ENCODE assay signal across 8 cellular contexts in the genomic region with DNA sequence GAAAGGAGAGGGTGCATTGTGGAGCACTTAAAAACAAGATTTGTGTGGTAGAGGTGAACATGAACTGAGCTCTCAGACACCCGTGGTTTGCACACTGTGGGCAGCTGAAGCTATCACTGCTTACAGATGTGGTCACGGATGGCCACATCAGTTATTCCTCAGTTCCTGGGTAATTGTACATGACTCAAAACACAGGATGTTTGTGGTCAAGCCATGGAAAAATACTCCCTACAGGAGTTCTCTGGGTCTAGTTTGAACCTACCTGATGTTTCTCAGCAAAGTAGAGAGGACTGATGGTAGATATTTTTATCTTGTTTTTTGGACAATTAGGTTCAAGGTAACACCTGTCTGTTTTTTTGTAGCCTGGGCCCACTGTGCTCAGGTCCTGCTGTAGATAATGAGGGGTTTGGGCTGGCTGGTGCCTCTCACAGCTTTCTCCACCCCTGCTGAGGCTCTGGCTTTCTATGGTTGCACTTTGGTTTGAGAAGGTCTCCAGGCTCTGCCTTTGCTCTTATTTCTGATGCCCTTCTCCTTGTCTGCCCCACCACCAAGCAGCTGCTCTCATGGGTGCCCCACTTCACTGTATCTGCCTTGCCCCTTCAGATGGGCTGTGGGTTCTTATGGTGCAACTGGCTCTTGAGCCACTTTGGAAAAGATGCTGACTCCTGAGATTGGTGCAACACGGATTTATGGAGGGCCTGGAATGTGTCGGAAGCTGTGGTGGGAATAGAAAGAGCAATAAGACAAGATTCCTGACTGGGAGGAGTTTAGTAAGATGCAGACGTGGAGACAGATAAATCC. TPM values are rescaled to one million over a fixed set of nuclear protein-coding genes. Genes with fewer than 3 reads are reported as not detected.
DNase-seq lines count a peak whose midpoint lies in the region; ATAC-seq and TF ChIP-seq lines count a peak whose summit lies in the region.

No MANE protein-coding gene starts in this region.

- H3K36me3 ChIP-seq in GM23248 (ENCODE audit: low read depth): no peaks in the 10 kb centered on the region
- no peaks in the 10 kb centered on the region for H3K36me3 ChIP-seq in colonic mucosa

- intact Hi-C loops in colonic mucosa (cut with DNase I): no loop called here

- peak overlapping the region; percentile 53 for H3K4me2 ChIP-seq in GM23248 (ENCODE audit: unreplicated experiment)

- H3K9ac ChIP-seq in GM23248: peak overlapping the region; percentile 32; the same call in 1 of the 2 replicates
- no peak overlapping the region for H3K9ac ChIP-seq in colonic mucosa (ENCODE audit: low read depth in 2 of 2, low read length in 2 of 2)

- H4K20me1 ChIP-seq in GM23248 (ENCODE audit: insufficient read depth): no peaks in the 10 kb centered on the region

- no peaks in the 10 kb centered on the region for H3K79me2 ChIP-seq in GM23248 (ENCODE audit: insufficient read depth)

- H3K4me3 ChIP-seq in GM23248: 0 out of 2 replicates have a peak overlapping the region, but pooled peaks have one; percentile 16
- no peak overlapping the region for H3K4me3 ChIP-seq in colonic mucosa

- H3K27ac ChIP-seq in GM23248 (peak overlapping the region; percentile 79), colonic mucosa (no peak overlapping the region)

- TF ChIP-seq CTCF in colonic mucosa (IDR thresholded peaks at IDR 0.05): no peak

- DNase-seq in GM23248 (peak; percentile 93), colonic mucosa (no peak), globus pallidus (ENCODE audit: low spot score) (no peak), OCI-M2 (lab: John Stamatoyannopoulos, UW; ENCODE audit: unreplicated experiment) (no peak)
- peak; percentile 78 for DNase-seq in central memory CD4-positive, alpha-beta T cell
- DNase-seq in stimulated activated CD4-positive, alpha-beta T cell treated with anti-CD3 and anti-CD28 coated beads, TNF-alpha, amount 100 ng/mL, for 1 hour (ENCODE audit: low read depth in 3 of 3, low spot score in 1 of 3): peak in 2 of 3 donors; percentile 18 to 32

- in situ Hi-C loops in GM23248 (cut with MboI): no loop called here

- H2AFZ ChIP-seq in GM23248: no peak overlapping the region

- no peaks in the 10 kb centered on the region for H3K27me3 ChIP-seq in GM23248 (replicated peaks; ENCODE audit: insufficient read depth)
- no peaks in the 10 kb centered on the region for H3K27me3 ChIP-seq in colonic mucosa

- peaks cover 27% of the 10 kb centered on the region for H3F3A ChIP-seq in GM23248 (ENCODE audit: insufficient read depth)

- no peaks in the 10 kb centered on the region for H3K9me2 ChIP-seq in GM23248 (ENCODE audit: insufficient read depth)

- H3K9me3 ChIP-seq in GM23248 (ENCODE audit: low read depth) (no peaks in the 10 kb centered on the region), colonic mucosa (no peaks in the 10 kb centered on the region)

- peak; percentile 79 to 90 for ATAC-seq in activated CD4-positive, CD25-positive, alpha-beta regulatory T cell treated with anti-CD3 and anti-CD28 coated beads, Interleukin-2, amount 50 U/mL, for 24 hours
- ATAC-seq in HG02678 (IDR thresholded peaks at IDR 0.05; ENCODE audit: unreplicated experiment): no peak

- WGBS in GM23248 (ENCODE audit: low coverage in 1 of 2, low lambda C conversion rate in 2 of 2, missing lambda C conversion rate in 2 of 2), 2 experiments: 36 to 44% methylated on average over 5 of the region's 5 CpGs

- peaks cover 30% of the 10 kb centered on the region for H3K4me1 ChIP-seq in GM23248 (ENCODE audit: insufficient read depth)
- H3K4me1 ChIP-seq in colonic mucosa: peaks cover 16% of the 10 kb centered on the region

RNA-seq across cellular contexts. Expression of a gene that starts 40.1 kb away (rescaled TPM):
- 5.4 and 8.9 TPM in 2 replicates for total RNA-seq in GM23248 (2014; rRNA removed; shearing (Covaris generic))
- polyA plus RNA-seq in GM23248 (2016; fragmentation: Nextera tagmentation; extraction: Ambion mirVana): 8.8 and 9.9 TPM in 2 replicates
- 100 to 1,000 TPM in 1 of 2 donors, 10 to 100 TPM in 1; 84.5 to 107 TPM for total RNA-seq in colonic mucosa

Comparison
In these comparisons a context has a peak if more than half of its experiments do, and no peak if none do; other contexts are left out.
1. DNase-seq: peak in GM23248 (single experiment), central memory CD4-positive, alpha-beta T cell (single experiment) and stimulated activated CD4-positive, alpha-beta T cell treated with anti-CD3 and anti-CD28 coated beads, TNF-alpha, amount 100 ng/mL, for 1 hour (2 of 3); none in colonic mucosa (single experiment), globus pallidus (single experiment) and OCI-M2 (single experiment).